ENCODE assay signal across 1 cellular context in the genomic region with DNA sequence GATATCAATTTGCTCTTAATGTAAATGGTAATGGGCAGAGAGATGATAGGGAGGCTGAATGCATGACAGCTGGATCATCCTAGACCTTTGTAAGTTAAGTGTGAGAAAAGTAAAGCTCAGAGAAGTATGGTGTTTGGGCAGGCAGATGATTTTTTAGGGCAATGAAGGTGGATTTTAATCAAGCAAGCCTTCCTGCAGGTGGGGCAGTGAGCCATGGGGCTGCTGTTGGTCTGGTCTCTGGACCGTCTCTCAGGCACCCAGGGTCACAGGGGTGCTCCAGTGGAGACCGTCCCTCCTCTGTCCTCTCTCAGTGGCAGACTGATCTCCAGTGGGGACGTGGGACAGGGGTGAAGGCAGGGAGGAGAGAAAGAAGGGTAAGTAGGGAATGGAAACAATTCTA.
TF ChIP-seq lines count a peak whose summit lies in the region.

No MANE protein-coding gene starts in this region.

TF ChIP-seq in GM23338, 12 proteins besides CTCF, POLR2A, EP300 and RAD21 (continued from another document):
- TF ChIP-seq, protein P1, sequence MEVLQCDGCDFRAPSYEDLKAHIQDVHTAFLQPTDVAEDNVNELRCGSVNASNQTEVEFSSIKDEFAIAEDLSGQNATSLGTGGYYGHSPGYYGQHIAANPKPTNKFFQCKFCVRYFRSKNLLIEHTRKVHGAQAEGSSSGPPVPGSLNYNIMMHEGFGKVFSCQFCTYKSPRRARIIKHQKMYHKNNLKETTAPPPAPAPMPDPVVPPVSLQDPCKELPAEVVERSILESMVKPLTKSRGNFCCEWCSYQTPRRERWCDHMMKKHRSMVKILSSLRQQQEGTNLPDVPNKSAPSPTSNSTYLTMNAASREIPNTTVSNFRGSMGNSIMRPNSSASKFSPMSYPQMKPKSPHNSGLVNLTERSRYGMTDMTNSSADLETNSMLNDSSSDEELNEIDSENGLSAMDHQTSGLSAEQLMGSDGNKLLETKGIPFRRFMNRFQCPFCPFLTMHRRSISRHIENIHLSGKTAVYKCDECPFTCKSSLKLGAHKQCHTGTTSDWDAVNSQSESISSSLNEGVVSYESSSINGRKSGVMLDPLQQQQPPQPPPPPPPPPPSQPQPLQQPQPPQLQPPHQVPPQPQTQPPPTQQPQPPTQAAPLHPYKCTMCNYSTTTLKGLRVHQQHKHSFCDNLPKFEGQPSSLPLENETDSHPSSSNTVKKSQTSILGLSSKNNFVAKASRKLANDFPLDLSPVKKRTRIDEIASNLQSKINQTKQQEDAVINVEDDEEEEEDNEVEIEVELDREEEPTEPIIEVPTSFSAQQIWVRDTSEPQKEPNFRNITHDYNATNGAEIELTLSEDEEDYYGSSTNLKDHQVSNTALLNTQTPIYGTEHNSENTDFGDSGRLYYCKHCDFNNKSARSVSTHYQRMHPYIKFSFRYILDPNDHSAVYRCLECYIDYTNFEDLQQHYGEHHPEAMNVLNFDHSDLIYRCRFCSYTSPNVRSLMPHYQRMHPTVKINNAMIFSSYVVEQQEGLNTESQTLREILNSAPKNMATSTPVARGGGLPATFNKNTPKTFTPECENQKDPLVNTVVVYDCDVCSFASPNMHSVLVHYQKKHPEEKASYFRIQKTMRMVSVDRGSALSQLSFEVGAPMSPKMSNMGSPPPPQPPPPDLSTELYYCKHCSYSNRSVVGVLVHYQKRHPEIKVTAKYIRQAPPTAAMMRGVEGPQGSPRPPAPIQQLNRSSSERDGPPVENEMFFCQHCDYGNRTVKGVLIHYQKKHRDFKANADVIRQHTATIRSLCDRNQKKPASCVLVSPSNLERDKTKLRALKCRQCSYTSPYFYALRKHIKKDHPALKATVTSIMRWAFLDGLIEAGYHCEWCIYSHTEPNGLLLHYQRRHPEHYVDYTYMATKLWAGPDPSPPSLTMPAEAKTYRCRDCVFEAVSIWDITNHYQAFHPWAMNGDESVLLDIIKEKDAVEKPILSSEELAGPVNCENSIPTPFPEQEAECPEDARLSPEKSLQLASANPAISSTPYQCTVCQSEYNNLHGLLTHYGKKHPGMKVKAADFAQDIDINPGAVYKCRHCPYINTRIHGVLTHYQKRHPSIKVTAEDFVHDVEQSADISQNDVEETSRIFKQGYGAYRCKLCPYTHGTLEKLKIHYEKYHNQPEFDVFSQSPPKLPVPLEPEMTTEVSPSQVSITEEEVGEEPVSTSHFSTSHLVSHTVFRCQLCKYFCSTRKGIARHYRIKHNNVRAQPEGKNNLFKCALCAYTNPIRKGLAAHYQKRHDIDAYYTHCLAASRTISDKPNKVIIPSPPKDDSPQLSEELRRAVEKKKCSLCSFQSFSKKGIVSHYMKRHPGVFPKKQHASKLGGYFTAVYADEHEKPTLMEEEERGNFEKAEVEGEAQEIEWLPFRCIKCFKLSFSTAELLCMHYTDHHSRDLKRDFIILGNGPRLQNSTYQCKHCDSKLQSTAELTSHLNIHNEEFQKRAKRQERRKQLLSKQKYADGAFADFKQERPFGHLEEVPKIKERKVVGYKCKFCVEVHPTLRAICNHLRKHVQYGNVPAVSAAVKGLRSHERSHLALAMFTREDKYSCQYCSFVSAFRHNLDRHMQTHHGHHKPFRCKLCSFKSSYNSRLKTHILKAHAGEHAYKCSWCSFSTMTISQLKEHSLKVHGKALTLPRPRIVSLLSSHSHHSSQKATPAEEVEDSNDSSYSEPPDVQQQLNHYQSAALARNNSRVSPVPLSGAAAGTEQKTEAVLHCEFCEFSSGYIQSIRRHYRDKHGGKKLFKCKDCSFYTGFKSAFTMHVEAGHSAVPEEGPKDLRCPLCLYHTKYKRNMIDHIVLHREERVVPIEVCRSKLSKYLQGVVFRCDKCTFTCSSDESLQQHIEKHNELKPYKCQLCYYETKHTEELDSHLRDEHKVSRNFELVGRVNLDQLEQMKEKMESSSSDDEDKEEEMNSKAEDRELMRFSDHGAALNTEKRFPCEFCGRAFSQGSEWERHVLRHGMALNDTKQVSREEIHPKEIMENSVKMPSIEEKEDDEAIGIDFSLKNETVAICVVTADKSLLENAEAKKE (CRISPR knock-in tag; IDR thresholded peaks at IDR 0.05), result no peak
- TF ChIP-seq EZH2 (IDR thresholded peaks at IDR 0.05; ENCODE audit: low read depth, unreplicated experiment) (no peak), NANOG (IDR thresholded peaks at IDR 0.05; ENCODE audit: borderline replicate concordance) (no peak), STAT1 (IDR thresholded peaks at IDR 0.05; ENCODE audit: unreplicated experiment) (no peak)
